ENCODE assay signal across 37 cellular contexts in genomic region chr3:141152130-141152529, GRCh38.
"Had no signal": no experiment of that assay in that cellular context is flagged by ENCODE, and none has a peak within 500 bp of the region (broad histone marks: within the 10 kb centered on the region; RNA-seq: fewer than 3 reads in every experiment).

No MANE protein-coding gene starts in this region.

- H3K27me3 ChIP-seq: adrenal gland, body of pancreas, brain microvascular endothelial cell, breast epithelium had no signal

- H3K36me3 ChIP-seq: adrenal gland, brain microvascular endothelial cell, breast epithelium had no signal

- H3K4me3 Mint-ChIP-seq: activated B cell treated with CpG ODN at 0.5 μM for 24 hours; activated CD4-positive, alpha-beta memory T cell treated with anti-CD3 and anti-CD28 coated beads for 36 hours; activated CD4-positive, alpha-beta T cell treated with anti-CD3 and anti-CD28 coated beads, Interleukin-2, amount 10 ng/mL, durations not matched to agents 24 days and 14 days; activated CD8-positive, alpha-beta T cell treated with anti-CD3 and anti-CD28 coated beads for 36 hours; activated naive CD4-positive, alpha-beta T cell treated with anti-CD3 and anti-CD28 coated beads for 36 hours; activated naive CD8-positive, alpha-beta T cell treated with anti-CD3 and anti-CD28 coated beads for 36 hours; activated T-cell treated with anti-CD3 and anti-CD28 coated beads, Interleukin-2, amount 50 U/mL, for 4 hours; activated T-cell treated with anti-CD3 and anti-CD28 coated beads, Interleukin-2, amount 50 U/mL, for 72 hours; activated T-helper 1 cell treated with anti-CD3 and anti-CD28 coated beads, Interleukin-12 subunit alpha, Interleukin-12 subunit beta, Interleukin-2, Interleukin-4 antibody, amounts not matched to agents 30 ng/mL and 10 ng/mL and 1 ng/mL, durations not matched to agents 14 hours and 24 hours and 36 hours; activated T-helper 17 cell treated with anti-CD3 and anti-CD28 coated beads, Interleukin-2, amount 50 U/mL, for 72 hours; central memory CD8-positive, alpha-beta T cell; T-helper 1 cell treated with Interleukin-12 subunit alpha and Interleukin-12 subunit beta and Interleukin-4 antibody, amounts not matched to agents 30 μg/mL and 1 μg/mL, for 36 hours; T-helper 2 cell treated with Interferon-gamma antibody and Interleukin-4, amounts not matched to agents 5 μg/mL and 100 μg/mL, for 36 hours had no signal

- H3K4me1 Mint-ChIP-seq: activated B cell treated with CpG ODN at 0.5 μM for 24 hours; activated CD4-positive, alpha-beta T cell treated with anti-CD3 and anti-CD28 coated beads, Interleukin-2, amount 10 ng/mL, durations not matched to agents 24 days and 14 days; activated naive CD8-positive, alpha-beta T cell treated with anti-CD3 and anti-CD28 coated beads for 36 hours; activated T-helper 17 cell treated with anti-CD3 and anti-CD28 coated beads, Interleukin-2, amount 50 U/mL, for 72 hours; central memory CD8-positive, alpha-beta T cell had no signal

- DNase-seq: activated B cell treated with CpG ODN at 0.5 μM for 24 hours; activated CD4-positive, alpha-beta memory T cell treated with anti-CD3 and anti-CD28 coated beads for 36 hours; activated CD4-positive, alpha-beta T cell treated with anti-CD3 and anti-CD28 coated beads for 4 hours; activated CD4-positive, alpha-beta T cell treated with anti-CD3 and anti-CD28 coated beads, Interleukin-2, amount 10 ng/mL, durations not matched to agents 24 days and 14 days; activated CD4-positive, alpha-beta T cell treated with anti-CD3 and anti-CD28 coated beads, Interleukin-2, amount 50 U/mL, for 1 hour; activated CD4-positive, alpha-beta T cell treated with anti-CD3 and anti-CD28 coated beads, Interleukin-2, amount 50 U/mL, for 4 hours; activated CD4-positive, CD25-positive, alpha-beta regulatory T cell treated with anti-CD3 and anti-CD28 coated beads, Interleukin-2, amount 50 U/mL, for 72 hours; activated CD8-positive, alpha-beta memory T cell treated with anti-CD3 and anti-CD28 coated beads, Interleukin-2, amount 50 U/mL, for 4 hours; activated CD8-positive, alpha-beta T cell treated with anti-CD3 and anti-CD28 coated beads for 36 hours; activated effector memory CD4-positive, alpha-beta T cell treated with anti-CD3 and anti-CD28 coated beads, Interleukin-2, amount 50 U/mL, for 16 hours; activated gamma-delta T cell treated with Interleukin-2 at 50 U/mL for 16 hours; activated naive CD4-positive, alpha-beta T cell; activated naive CD4-positive, alpha-beta T cell treated with anti-CD3 and anti-CD28 coated beads for 36 hours; activated naive CD4-positive, alpha-beta T cell treated with anti-CD3 and anti-CD28 coated beads, Interleukin-2, amount 50 U/mL, for 16 hours; activated naive CD8-positive, alpha-beta T cell treated with anti-CD3 and anti-CD28 coated beads for 36 hours; activated T-cell treated with anti-CD3 and anti-CD28 coated beads for 4 hours; activated T-cell treated with anti-CD3 and anti-CD28 coated beads, Interleukin-2, amount 50 U/mL, for 1 hour; activated T-cell treated with anti-CD3 and anti-CD28 coated beads, Interleukin-2, amount 50 U/mL, for 4 hours; activated T-cell treated with anti-CD3 and anti-CD28 coated beads, Interleukin-2, amount 50 U/mL, for 72 hours; adrenal gland; amniotic stem cell; aorta; body of pancreas; brain microvascular endothelial cell; caudate nucleus; cerebellar nuclear complex; T-helper 1 cell; T-helper 2 cell; T-helper 9 cell had no signal

- H3K27me3 Mint-ChIP-seq: activated CD8-positive, alpha-beta T cell treated with anti-CD3 and anti-CD28 coated beads for 36 hours; activated naive CD8-positive, alpha-beta T cell treated with anti-CD3 and anti-CD28 coated beads for 36 hours had no signal

- H3K36me3 Mint-ChIP-seq: activated CD4-positive, alpha-beta memory T cell treated with anti-CD3 and anti-CD28 coated beads for 36 hours; activated naive CD4-positive, alpha-beta T cell treated with anti-CD3 and anti-CD28 coated beads, Interleukin-2, amount 50 U/mL, for 72 hours; activated naive CD8-positive, alpha-beta T cell treated with anti-CD3 and anti-CD28 coated beads for 36 hours had no signal

- H3K4me3 ChIP-seq: adrenal gland, body of pancreas, breast epithelium had no signal

- H3K4me1 ChIP-seq: adrenal gland, body of pancreas, breast epithelium had no signal

- H3K9me3 ChIP-seq: adrenal gland, body of pancreas, breast epithelium had no signal

- H3K9me3 Mint-ChIP-seq: activated B cell treated with CpG ODN at 0.5 μM for 24 hours; activated CD4-positive, alpha-beta memory T cell treated with anti-CD3 and anti-CD28 coated beads for 36 hours; activated CD4-positive, alpha-beta T cell treated with anti-CD3 and anti-CD28 coated beads, Interleukin-2, amount 10 ng/mL, durations not matched to agents 24 days and 14 days; activated CD8-positive, alpha-beta T cell treated with anti-CD3 and anti-CD28 coated beads for 36 hours; activated naive CD4-positive, alpha-beta T cell treated with anti-CD3 and anti-CD28 coated beads for 36 hours; activated naive CD4-positive, alpha-beta T cell treated with anti-CD3 and anti-CD28 coated beads, Interleukin-2, amount 50 U/mL, for 72 hours; activated naive CD8-positive, alpha-beta T cell treated with anti-CD3 and anti-CD28 coated beads for 36 hours; activated T-cell treated with anti-CD3 and anti-CD28 coated beads, Interleukin-2, amount 50 U/mL, for 4 hours; activated T-cell treated with anti-CD3 and anti-CD28 coated beads, Interleukin-2, amount 50 U/mL, for 72 hours; activated T-helper 1 cell treated with anti-CD3 and anti-CD28 coated beads, Interleukin-12 subunit alpha, Interleukin-12 subunit beta, Interleukin-2, Interleukin-4 antibody, amounts not matched to agents 30 ng/mL and 10 ng/mL and 1 ng/mL, durations not matched to agents 14 hours and 24 hours and 36 hours; activated T-helper 17 cell treated with anti-CD3 and anti-CD28 coated beads, Interleukin-2, amount 50 U/mL, for 72 hours; central memory CD8-positive, alpha-beta T cell; T-helper 1 cell treated with Interleukin-12 subunit alpha and Interleukin-12 subunit beta and Interleukin-4 antibody, amounts not matched to agents 30 μg/mL and 1 μg/mL, for 36 hours; T-helper 2 cell treated with Interferon-gamma antibody and Interleukin-4, amounts not matched to agents 5 μg/mL and 100 μg/mL, for 36 hours had no signal

- H3K27ac ChIP-seq: adrenal gland, body of pancreas, brain microvascular endothelial cell, breast epithelium, VCaP had no signal

- H3K27ac Mint-ChIP-seq: activated B cell treated with CpG ODN at 0.5 μM for 24 hours; activated CD4-positive, alpha-beta memory T cell treated with anti-CD3 and anti-CD28 coated beads for 36 hours; activated CD4-positive, alpha-beta T cell treated with anti-CD3 and anti-CD28 coated beads, Interleukin-2, amount 10 ng/mL, durations not matched to agents 24 days and 14 days; activated CD8-positive, alpha-beta T cell treated with anti-CD3 and anti-CD28 coated beads for 36 hours; activated naive CD4-positive, alpha-beta T cell treated with anti-CD3 and anti-CD28 coated beads for 36 hours; activated naive CD4-positive, alpha-beta T cell treated with anti-CD3 and anti-CD28 coated beads, Interleukin-2, amount 50 U/mL, for 72 hours; activated naive CD8-positive, alpha-beta T cell treated with anti-CD3 and anti-CD28 coated beads for 36 hours; activated T-cell treated with anti-CD3 and anti-CD28 coated beads, Interleukin-2, amount 50 U/mL, for 72 hours; activated T-helper 1 cell treated with anti-CD3 and anti-CD28 coated beads, Interleukin-12 subunit alpha, Interleukin-12 subunit beta, Interleukin-2, Interleukin-4 antibody, amounts not matched to agents 30 ng/mL and 10 ng/mL and 1 ng/mL, durations not matched to agents 14 hours and 24 hours and 36 hours; activated T-helper 17 cell treated with anti-CD3 and anti-CD28 coated beads, Interleukin-2, amount 50 U/mL, for 72 hours; T-helper 1 cell treated with Interleukin-12 subunit alpha and Interleukin-12 subunit beta and Interleukin-4 antibody, amounts not matched to agents 30 μg/mL and 1 μg/mL, for 36 hours; T-helper 2 cell treated with Interferon-gamma antibody and Interleukin-4, amounts not matched to agents 5 μg/mL and 100 μg/mL, for 36 hours had no signal
